8 cellular contexts compared by ENCODE assay signal in the genomic region with DNA sequence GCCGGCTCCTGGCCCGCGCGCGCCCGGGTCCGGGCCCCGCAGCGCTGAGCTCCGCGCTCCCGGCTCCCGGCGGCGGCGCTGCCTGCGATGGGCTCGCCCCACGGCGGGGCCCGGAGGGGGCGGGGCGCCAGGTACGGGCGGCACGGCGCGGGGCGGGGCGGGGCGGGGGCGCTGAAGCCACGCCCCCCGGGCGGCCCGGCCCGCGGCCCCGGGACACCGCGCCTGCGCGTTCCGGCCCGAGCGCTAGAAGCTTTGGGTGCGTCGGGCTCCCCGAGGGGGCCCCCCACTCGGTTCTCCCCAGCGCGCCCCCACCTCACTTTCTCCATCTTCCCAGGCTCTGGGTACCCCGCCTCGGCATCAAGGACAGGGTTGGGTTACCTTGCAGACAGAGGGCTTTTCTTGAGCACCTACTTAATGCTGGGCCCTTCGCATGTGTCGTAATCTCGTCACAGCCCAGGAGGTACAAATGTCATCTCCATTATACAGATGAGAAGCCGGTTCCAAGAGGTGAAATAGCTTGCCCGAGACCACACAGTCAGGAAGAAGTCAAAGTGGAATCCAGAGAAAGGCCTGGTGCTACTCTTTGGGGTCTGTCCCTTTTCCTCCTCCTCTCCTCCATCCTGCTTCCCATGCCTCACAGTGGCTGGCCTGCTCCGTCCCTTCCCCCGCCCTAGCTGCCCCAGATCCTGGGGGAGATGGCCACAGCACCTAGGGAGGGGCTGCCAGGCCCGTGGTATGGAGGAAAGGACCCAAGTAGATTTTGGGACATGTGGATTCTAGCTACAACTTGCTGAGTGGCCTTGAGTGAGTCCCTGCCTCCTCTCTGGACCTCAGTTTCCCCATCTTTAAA. TPM values are rescaled to one million over a fixed set of nuclear protein-coding genes. Genes with fewer than 3 reads are reported as not detected.
DNase-seq lines count a peak whose midpoint lies in the region; ATAC-seq and TF ChIP-seq lines count a peak whose summit lies in the region.

No MANE protein-coding gene starts in this region.

- ATAC-seq in HG03378 (IDR thresholded peaks at IDR 0.05; ENCODE audit: unreplicated experiment) (no peak), HG03108 (IDR thresholded peaks at IDR 0.05; ENCODE audit: unreplicated experiment) (no peak), GM19351 (IDR thresholded peaks at IDR 0.05; ENCODE audit: unreplicated experiment) (no peak)

- H3K4me3 ChIP-seq in AG10803 (ENCODE audit: low read length): peak overlapping the region; percentile 33
- peak overlapping the region; percentile 36 for H3K4me3 ChIP-seq in iPS-11a (ENCODE audit: low read depth, low read length)

- peaks cover 2% of the 10 kb centered on the region for H3K4me1 Mint-ChIP-seq in activated T-helper 2 cell treated with anti-CD3 and anti-CD28 coated beads, Interferon-gamma antibody, Interleukin-2, Interleukin-4, amounts not matched to agents 10 μg/mL and 5 μg/mL and 100 μg/mL, durations not matched to agents 14 hours and 24 hours and 36 hours (ENCODE audit: low read depth)

- peaks cover 14% of the 10 kb centered on the region for H3K27me3 Mint-ChIP-seq in activated T-helper 2 cell treated with anti-CD3 and anti-CD28 coated beads, Interferon-gamma antibody, Interleukin-2, Interleukin-4, amounts not matched to agents 10 μg/mL and 5 μg/mL and 100 μg/mL, durations not matched to agents 14 hours and 24 hours and 36 hours (ENCODE audit: low read depth)

- no peak for TF ChIP-seq CTCF in AG10803 (conservative IDR thresholded peaks at IDR 0.05; ENCODE audit: low read length)

- intact Hi-C loops in activated T-helper 2 cell treated with anti-CD3 and anti-CD28 coated beads, Interferon-gamma antibody, Interleukin-2, Interleukin-4, amounts not matched to agents 10 μg/mL and 5 μg/mL and 100 μg/mL, durations not matched to agents 14 hours and 24 hours and 36 hours (cut with micrococcal nuclease): no loop called here

- H3K9me3 Mint-ChIP-seq in activated T-helper 2 cell treated with anti-CD3 and anti-CD28 coated beads, Interferon-gamma antibody, Interleukin-2, Interleukin-4, amounts not matched to agents 10 μg/mL and 5 μg/mL and 100 μg/mL, durations not matched to agents 14 hours and 24 hours and 36 hours: no peaks in the 10 kb centered on the region

- peak overlapping the region; percentile 54 for H3K4me3 Mint-ChIP-seq in activated T-helper 2 cell treated with anti-CD3 and anti-CD28 coated beads, Interferon-gamma antibody, Interleukin-2, Interleukin-4, amounts not matched to agents 10 μg/mL and 5 μg/mL and 100 μg/mL, durations not matched to agents 14 hours and 24 hours and 36 hours (ENCODE audit: low read depth)

- DNase-seq in AG10803 (ENCODE audit: low read depth): no peak
- peak; percentile 18 for DNase-seq in M059J (ENCODE audit: low read depth)
- DNase-seq in activated T-helper 2 cell treated with anti-CD3 and anti-CD28 coated beads, Interferon-gamma antibody, Interleukin-2, Interleukin-4, amounts not matched to agents 10 μg/mL and 5 μg/mL and 100 μg/mL, durations not matched to agents 14 hours and 24 hours and 36 hours (ENCODE audit: low spot score): peak; percentile 39
- peak; percentile 43 to 57 for DNase-seq in stimulated activated CD4-positive, alpha-beta T cell treated with anti-CD3 and anti-CD28 coated beads, Interleukin-2, amount 100 ng/mL, for 48 hours

- H3K27ac Mint-ChIP-seq in activated T-helper 2 cell treated with anti-CD3 and anti-CD28 coated beads, Interferon-gamma antibody, Interleukin-2, Interleukin-4, amounts not matched to agents 10 μg/mL and 5 μg/mL and 100 μg/mL, durations not matched to agents 14 hours and 24 hours and 36 hours: no peak overlapping the region

- H3K36me3 Mint-ChIP-seq in activated T-helper 2 cell treated with anti-CD3 and anti-CD28 coated beads, Interferon-gamma antibody, Interleukin-2, Interleukin-4, amounts not matched to agents 10 μg/mL and 5 μg/mL and 100 μg/mL, durations not matched to agents 14 hours and 24 hours and 36 hours (ENCODE audit: low read depth): no peaks in the 10 kb centered on the region

RNA-seq across cellular contexts. Expression of a gene that starts 46.5 kb away (rescaled TPM):
- total RNA-seq in M059J (2014; rRNA removed; shearing (Covaris generic)): 1.1 and 1.5 TPM in 2 replicates
- total RNA-seq in activated T-helper 2 cell treated with anti-CD3 and anti-CD28 coated beads, Interferon-gamma antibody, Interleukin-2, Interleukin-4, amounts not matched to agents 10 μg/mL and 5 μg/mL and 100 μg/mL, durations not matched to agents 14 hours and 24 hours and 36 hours: 0.46 TPM in 2 replicates
